ENCODE assay signal across 29 cellular contexts in genomic region chr10:119384127-119384526, GRCh38.
A peak's percentile ranks its signal among the peaks of the same experiment; 100 is the strongest.
DNase-seq lines count a peak whose midpoint lies in the region; ATAC-seq and TF ChIP-seq lines count a peak whose summit lies in the region.
"Had no signal": no experiment of that assay in that cellular context is flagged by ENCODE, and none has a peak within 500 bp of the region (broad histone marks: within the 10 kb centered on the region; RNA-seq: fewer than 3 reads in every experiment).

No MANE protein-coding gene starts in this region.

- POLR2A ChIA-PET in CD4-positive, alpha-beta T cell (lab: Charles Lee) = no interaction called here

- no peak overlapping the region for H3K4me3 Mint-ChIP-seq in activated CD8-positive, alpha-beta memory T cell treated with anti-CD3 and anti-CD28 coated beads, Interleukin-2, amount 10 ng/mL, durations not matched to agents 7 days and 5 days
- H3K4me3 Mint-ChIP-seq in CD4-positive, alpha-beta T cell = no peak overlapping the region
- H3K4me3 Mint-ChIP-seq in T-helper 17 cell = no peak overlapping the region
- peak overlapping the region in 2 of 8 donors; percentile 77 to 79 for H3K4me3 Mint-ChIP-seq in naive B cell
- H3K4me3 Mint-ChIP-seq: activated CD8-positive, alpha-beta T cell treated with anti-CD3 and anti-CD28 coated beads, Interleukin-2, amount 10 ng/mL, durations not matched to agents 7 days and 5 days; activated naive CD8-positive, alpha-beta T cell treated with anti-CD3 and anti-CD28 coated beads for 36 hours; mesothelial cell of epicardium had no signal

- TF ChIP-seq EP300 in esophagus muscularis mucosa (IDR thresholded peaks at IDR 0.05) = no peak

- H3K27ac ChIP-seq in CD4-positive, alpha-beta T cell (ENCODE audit: low read depth, low read length) = no peak overlapping the region
- no peak overlapping the region for H3K27ac ChIP-seq in esophagus muscularis mucosa (replicated peaks in 1 of 4)
- H3K27ac ChIP-seq: ascending aorta, cardiac muscle cell, coronary artery, RWPE1, sigmoid colon, tibial artery had no signal

- peaks cover 0 to 33% (median 18%) of the 10 kb centered on the region in 4 donors for H3K36me3 ChIP-seq in esophagus muscularis mucosa
- H3K36me3 ChIP-seq: cardiac muscle cell had no signal

- CTCF ChIA-PET in activated CD8-positive, alpha-beta memory T cell treated with anti-CD3 and anti-CD28 coated beads, Interleukin-2, amount 10 ng/mL, durations not matched to agents 7 days and 5 days (lab: Charles Lee) = interaction anchor here (1.1 to 2.4 kb wide), 2 partner anchors 177 to 186 kb away, joined by 3 to 6 read pairs; partner anchors contain the start of gene GRK5
- CTCF ChIA-PET in CD4-positive, alpha-beta T cell (lab: Charles Lee) = interaction anchor here (0.6 kb wide), 1 partner anchor 174 kb away, joined by 3 read pairs; no protein-coding TSS in a partner anchor

- 90% methylated on average over 4 of the region's 5 CpGs for WGBS in esophagus muscularis mucosa

- no peaks in the 10 kb centered on the region for H3K27me3 Mint-ChIP-seq in activated CD8-positive, alpha-beta memory T cell treated with anti-CD3 and anti-CD28 coated beads, Interleukin-2, amount 10 ng/mL, durations not matched to agents 7 days and 5 days
- H3K27me3 Mint-ChIP-seq in CD4-positive, alpha-beta T cell = no peaks in the 10 kb centered on the region
- H3K27me3 Mint-ChIP-seq in T-helper 17 cell = no peaks in the 10 kb centered on the region
- H3K27me3 Mint-ChIP-seq in naive B cell = no peaks in the 10 kb centered on the region
- H3K27me3 Mint-ChIP-seq: activated naive CD8-positive, alpha-beta T cell treated with anti-CD3 and anti-CD28 coated beads for 36 hours; progenitor cell of endocrine pancreas had no signal

- intact Hi-C loops in CD4-positive, alpha-beta T cell (cut with DNase I, micrococcal nuclease) = loop anchor here in 1 of 2 experiments (5.0 kb wide), 1 partner anchor 48 kb away; no protein-coding TSS in a partner anchor
- intact Hi-C loops in esophagus muscularis mucosa (cut with DNase I) = no loop called here

- H3K4me3 ChIP-seq in esophagus muscularis mucosa = no peak overlapping the region
- H3K4me3 ChIP-seq: ascending aorta, cardiac muscle cell, coronary artery, sigmoid colon, tibial artery had no signal

- DNase-seq in activated CD8-positive, alpha-beta memory T cell treated with anti-CD3 and anti-CD28 coated beads, Interleukin-2, amount 10 ng/mL, durations not matched to agents 7 days and 5 days = no peak
- DNase-seq in activated CD8-positive, alpha-beta memory T cell treated with anti-CD3 and anti-CD28 coated beads for 24 hours = no peak
- no peak for DNase-seq in CD4-positive, alpha-beta T cell
- DNase-seq in T-helper 17 cell (no peak), naive B cell (no peak), esophagus muscularis mucosa (ENCODE audit: extremely low spot score) (no peak), Kasumi-1 (lab: John Stamatoyannopoulos, UW) (no peak)
- DNase-seq: activated CD8-positive, alpha-beta T cell treated with anti-CD3 and anti-CD28 coated beads, Interleukin-2, amount 10 ng/mL, durations not matched to agents 7 days and 5 days; activated naive CD8-positive, alpha-beta T cell treated with anti-CD3 and anti-CD28 coated beads for 36 hours; activated T-cell treated with anti-CD3 and anti-CD28 coated beads for 4 hours; effector CD8-positive, alpha-beta T cell; erythroblast; GOT3; islet precursor cell; NCI-H1048; NCI-H1694; sigmoid colon; stimulated activated CD4-positive, alpha-beta T cell treated with anti-CD3 and anti-CD28 coated beads, Interleukin-12 subunit alpha, Interleukin-12 subunit beta, amount 100 ng/mL, for 4 hours; stimulated activated CD4-positive, alpha-beta T cell treated with anti-CD3 and anti-CD28 coated beads, Interleukin-2, amount 100 ng/mL, for 48 hours; T-helper 1 cell; tibial artery had no signal

- ATAC-seq in activated CD8-positive, alpha-beta memory T cell treated with anti-CD3 and anti-CD28 coated beads, Interleukin-2, amount 10 ng/mL, durations not matched to agents 7 days and 5 days = no peak
- no peak for ATAC-seq in CD4-positive, alpha-beta T cell (ENCODE audit: poor library complexity)
- ATAC-seq in T-helper 17 cell (no peak), naive B cell (ENCODE audit: low read depth in 2 of 2) (no peak), GM19328 (IDR thresholded peaks at IDR 0.05; ENCODE audit: unreplicated experiment) (no peak)
- ATAC-seq: activated CD4-positive, CD25-positive, alpha-beta regulatory T cell treated with anti-CD3 and anti-CD28 coated beads, Interleukin-2, amount 50 U/mL, for 24 hours; activated CD8-positive, alpha-beta T cell treated with anti-CD3 and anti-CD28 coated beads, Interleukin-2, amount 10 ng/mL, durations not matched to agents 7 days and 5 days had no signal

- no peak for TF ChIP-seq POLR2A in esophagus muscularis mucosa (IDR thresholded peaks at IDR 0.05; ENCODE audit: low read depth)

- H3K9me3 ChIP-seq in CD4-positive, alpha-beta T cell (ENCODE audit: control insufficient read depth, low read length) = no peaks in the 10 kb centered on the region
- H3K9me3 ChIP-seq in T-helper 17 cell (ENCODE audit: control insufficient read depth, low read length, poor library complexity, severe bottlenecking) (no peaks in the 10 kb centered on the region), esophagus muscularis mucosa (no peaks in the 10 kb centered on the region)
- H3K9me3 ChIP-seq: ascending aorta, sigmoid colon, tibial artery had no signal

- peaks cover 35% of the 10 kb centered on the region for H3K36me3 Mint-ChIP-seq in activated CD8-positive, alpha-beta memory T cell treated with anti-CD3 and anti-CD28 coated beads, Interleukin-2, amount 10 ng/mL, durations not matched to agents 7 days and 5 days
- H3K36me3 Mint-ChIP-seq in CD4-positive, alpha-beta T cell (ENCODE audit: low read depth) = peaks cover 53% of the 10 kb centered on the region
- H3K36me3 Mint-ChIP-seq in T-helper 17 cell (ENCODE audit: low read depth) = peaks cover 13% of the 10 kb centered on the region
- H3K36me3 Mint-ChIP-seq in naive B cell = peaks cover 17 to 50% of the 10 kb centered on the region in 2 donors

- no peak for TF ChIP-seq CTCF in CD4-positive, alpha-beta T cell (IDR thresholded peaks at IDR 0.05)
- TF ChIP-seq CTCF in esophagus muscularis mucosa (IDR thresholded peaks at IDR 0.05) = no peak

- peaks cover 19% of the 10 kb centered on the region for H3K4me1 Mint-ChIP-seq in activated CD8-positive, alpha-beta memory T cell treated with anti-CD3 and anti-CD28 coated beads, Interleukin-2, amount 10 ng/mL, durations not matched to agents 7 days and 5 days
- H3K4me1 Mint-ChIP-seq in CD4-positive, alpha-beta T cell (ENCODE audit: low read depth) = peaks cover 19% of the 10 kb centered on the region
- H3K4me1 Mint-ChIP-seq in T-helper 17 cell = peaks cover 22% of the 10 kb centered on the region
- peaks cover 29 to 45% (median 36%) of the 10 kb centered on the region in 3 donors for H3K4me1 Mint-ChIP-seq in naive B cell
- H3K4me1 Mint-ChIP-seq: mesothelial cell of epicardium had no signal

- no peaks in the 10 kb centered on the region for H3K27me3 ChIP-seq in CD4-positive, alpha-beta T cell (ENCODE audit: control insufficient read depth, insufficient read depth, low read length)
- no peaks in the 10 kb centered on the region for H3K27me3 ChIP-seq in esophagus muscularis mucosa
- H3K27me3 ChIP-seq: ascending aorta, cardiac muscle cell, sigmoid colon, tibial artery had no signal

- H3K27ac Mint-ChIP-seq in activated CD8-positive, alpha-beta memory T cell treated with anti-CD3 and anti-CD28 coated beads, Interleukin-2, amount 10 ng/mL, durations not matched to agents 7 days and 5 days = peak overlapping the region; percentile 10
- H3K27ac Mint-ChIP-seq in CD4-positive, alpha-beta T cell = peak overlapping the region; percentile 69
- H3K27ac Mint-ChIP-seq in T-helper 17 cell (peak overlapping the region; percentile 77), naive B cell (peak overlapping the region in 4 of 6 donors; percentile 31 to 80 (median 50))
- H3K27ac Mint-ChIP-seq: activated naive CD8-positive, alpha-beta T cell treated with anti-CD3 and anti-CD28 coated beads for 36 hours; progenitor cell of endocrine pancreas had no signal

- H3K4me1 ChIP-seq in esophagus muscularis mucosa = peaks cover 4 to 13% (median 9%) of the 10 kb centered on the region in 4 donors
- H3K4me1 ChIP-seq: ascending aorta, tibial artery had no signal

- no peaks in the 10 kb centered on the region for H3K9me3 Mint-ChIP-seq in activated CD8-positive, alpha-beta memory T cell treated with anti-CD3 and anti-CD28 coated beads, Interleukin-2, amount 10 ng/mL, durations not matched to agents 7 days and 5 days (ENCODE audit: low read depth)
- no peaks in the 10 kb centered on the region for H3K9me3 Mint-ChIP-seq in CD4-positive, alpha-beta T cell
- peaks cover 0 to 2% (median 0%) of the 10 kb centered on the region in 7 donors for H3K9me3 Mint-ChIP-seq in naive B cell
- H3K9me3 Mint-ChIP-seq: activated naive CD8-positive, alpha-beta T cell treated with anti-CD3 and anti-CD28 coated beads for 36 hours had no signal

Comparison
In these comparisons a context has a peak if more than half of its experiments do, and no peak if none do; other contexts are left out.
1. H3K27ac Mint-ChIP-seq: peak in every context shown above with its lines; median percentile 77 in T-helper 17 cell; 69 in CD4-positive, alpha-beta T cell; 50 in naive B cell; 10 in activated CD8-positive, alpha-beta memory T cell treated with anti-CD3 and anti-CD28 coated beads, Interleukin-2, amount 10 ng/mL, durations not matched to agents 7 days and 5 days.